ENCODE assay signal across 8 cellular contexts in the genomic region with DNA sequence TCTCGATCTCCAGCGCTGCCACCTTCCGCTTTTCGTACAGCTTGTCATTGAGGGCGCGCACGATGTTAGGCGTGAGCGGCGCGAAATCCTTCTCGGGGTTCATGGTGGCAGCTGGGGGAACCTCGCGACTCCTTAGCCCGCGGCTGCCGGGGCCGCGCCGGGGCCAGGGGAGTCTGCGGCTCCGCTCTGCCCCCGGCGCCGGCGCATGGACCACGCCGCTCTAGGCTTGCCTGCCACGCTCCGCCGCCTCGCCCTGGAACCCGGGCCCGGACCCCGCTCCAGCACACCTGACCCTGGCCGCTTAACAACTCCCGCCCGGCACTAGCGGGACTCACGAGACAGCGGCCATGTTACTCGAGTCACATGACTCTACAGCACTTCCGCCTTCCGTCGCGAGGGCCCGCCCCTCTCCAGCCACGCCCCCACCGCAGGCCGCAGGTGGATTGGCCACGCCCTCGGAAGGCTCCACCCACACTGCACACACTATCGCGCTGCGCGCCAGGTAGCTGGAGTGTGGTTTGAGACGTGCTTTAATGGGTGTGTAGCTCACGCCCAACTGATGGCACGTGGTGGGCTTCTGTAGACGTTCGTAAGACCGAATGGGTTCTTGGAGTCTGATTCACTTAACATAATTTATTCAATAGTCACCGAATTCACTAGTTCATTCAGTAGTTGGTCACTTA. TPM values are rescaled to one million over a fixed set of nuclear protein-coding genes. Genes with fewer than 3 reads are reported as not detected.
DNase-seq lines count a peak whose midpoint lies in the region; TF ChIP-seq lines count a peak whose summit lies in the region.

TSS of gene VAC14 (minus strand) at position 361 of the 683 bp plus-strand sequence. CDS start at position 103, 258 bp downstream.

- TF ChIP-seq CTCF in HFFc6 (IDR thresholded peaks at IDR 0.05), result no peak
- TF ChIP-seq CTCF in NB4 (IDR thresholded peaks at IDR 0.05; ENCODE audit: low read depth, low read length), result no peak

- H3K4me3 Mint-ChIP-seq in HFFc6, result peak within 1 kb of the TSS; percentile 99
- peak within 1 kb of the TSS; percentile 88 for H3K4me3 Mint-ChIP-seq in activated naive CD4-positive, alpha-beta T cell treated with anti-CD3 and anti-CD28 coated beads for 36 hours

- DNase-seq in GM04504 (ENCODE audit: low read depth) (peak; percentile 50), HFFc6 (peak; percentile 76), NB4 (ENCODE audit: low read depth) (peak; percentile 94), SK-N-DZ (ENCODE audit: low spot score) (peak; percentile 87), germinal center (ENCODE audit: low spot score) (peak; percentile 96), nucleus accumbens (lab: John Stamatoyannopoulos, UW) (peak; percentile 28 to 94 (median 81)), superior temporal gyrus (ENCODE audit: extremely low spot score) (peak; percentile 90)
- peak; percentile 98 for DNase-seq in activated naive CD4-positive, alpha-beta T cell treated with anti-CD3 and anti-CD28 coated beads for 36 hours

- peak; percentile 73 for TF ChIP-seq POLR2A in NB4 (IDR thresholded peaks at IDR 0.05; ENCODE audit: extremely low read depth, insufficient read length)

- intact Hi-C loops in activated naive CD4-positive, alpha-beta T cell treated with anti-CD3 and anti-CD28 coated beads for 36 hours (cut with micrococcal nuclease), result loop anchor here (1.0 to 10.0 kb wide), 4 partner anchors 486 to 814 kb away; partner anchors contain the start of gene CMTR2

- H3K4me3 ChIP-seq in NB4 (ENCODE audit: low read depth, low read length), result peak within 1 kb of the TSS; percentile 77

- CTCF ChIA-PET in activated naive CD4-positive, alpha-beta T cell treated with anti-CD3 and anti-CD28 coated beads for 36 hours (lab: Charles Lee), result interaction anchor here (1.6 kb wide), 1 partner anchor 30 kb away, joined by 4 read pairs; no protein-coding TSS in a partner anchor

- peak within 1 kb of the TSS; percentile 84 for H3K27ac Mint-ChIP-seq in HFFc6
- H3K27ac Mint-ChIP-seq in activated naive CD4-positive, alpha-beta T cell treated with anti-CD3 and anti-CD28 coated beads for 36 hours, result peak within 1 kb of the TSS; percentile 32

- H3K4me1 Mint-ChIP-seq in HFFc6 (ENCODE audit: low read depth), result peaks cover 66% of the 10 kb centered on the region
- peaks cover 19% of the 10 kb centered on the region for H3K4me1 Mint-ChIP-seq in activated naive CD4-positive, alpha-beta T cell treated with anti-CD3 and anti-CD28 coated beads for 36 hours (ENCODE audit: low read depth)

- H3K27me3 Mint-ChIP-seq in HFFc6 (ENCODE audit: insufficient read depth), result no peaks in the 10 kb centered on the region
- H3K27me3 Mint-ChIP-seq in activated naive CD4-positive, alpha-beta T cell treated with anti-CD3 and anti-CD28 coated beads for 36 hours (ENCODE audit: low read depth), result no peaks in the 10 kb centered on the region

- peaks cover 7% of the 10 kb centered on the region for H3K36me3 Mint-ChIP-seq in HFFc6 (ENCODE audit: low read depth)
- no peaks in the 10 kb centered on the region for H3K36me3 Mint-ChIP-seq in activated naive CD4-positive, alpha-beta T cell treated with anti-CD3 and anti-CD28 coated beads for 36 hours (ENCODE audit: low read depth)

- H3K9me3 Mint-ChIP-seq in HFFc6, result no peaks in the 10 kb centered on the region; the same call in 1 of the 2 replicates
- peaks cover 3% of the 10 kb centered on the region for H3K9me3 Mint-ChIP-seq in activated naive CD4-positive, alpha-beta T cell treated with anti-CD3 and anti-CD28 coated beads for 36 hours

RNA-seq across cellular contexts. Expression of gene VAC14, which starts in this region (rescaled TPM):
- total RNA-seq in HFFc6 (2021; fragmentation: NEBNext Ultra II Directional; extraction: Animal tissue kit (Norgen Biotek cat#: 25700)), result 10 to 100 TPM; 34.5 to 45.5 (median 37.6) TPM
- 35.9 and 36.3 TPM in 2 replicates for polyA plus RNA-seq in SK-N-DZ (2014; cell fraction: cytosol; rRNA removed)
- 35.0 and 40.4 TPM in 2 replicates for polyA plus RNA-seq in SK-N-DZ (2014; cell fraction: nucleus; rRNA removed)
- total RNA-seq in activated naive CD4-positive, alpha-beta T cell treated with anti-CD3 and anti-CD28 coated beads for 36 hours, result 10 to 100 TPM; 19.6 to 20.6 TPM

Comparison
In these comparisons a context has a peak if more than half of its experiments do, and no peak if none do; other contexts are left out.
1. Peak in every context shown above with its lines: DNase-seq and H3K4me3 ChIP-seq.